In genomic region chr10:79152423-79152817, GRCh38 we compare ENCODE assay signal across 13 cellular contexts.
DNase-seq lines count a peak whose midpoint lies in the region; ATAC-seq, FAIRE-seq and TF ChIP-seq lines count a peak whose summit lies in the region.
"Had no signal": no experiment of that assay in that cellular context is flagged by ENCODE, and none has a peak within 500 bp of the region (broad histone marks: within the 10 kb centered on the region; RNA-seq: fewer than 3 reads in every experiment).

No MANE protein-coding gene starts in this region.

- H3K4me1 ChIP-seq in mammary epithelial cell (ENCODE audit: insufficient read depth, low read length) = peaks cover 68% of the 10 kb centered on the region
- H3K4me1 ChIP-seq in muscle layer of colon (ENCODE audit: insufficient read depth, low read length) = peaks cover 95% of the 10 kb centered on the region

- no TSS peak for BruUV-seq in mammary epithelial cell (replicated peaks; lab: Mats Ljungman, UMichigan)

- peak; percentile 5 for FAIRE-seq in urothelium cell line (lab: Jason Lieb, UNC)

- peak overlapping the region; percentile 14 for H3K27ac Mint-ChIP-seq in activated naive CD8-positive, alpha-beta T cell treated with anti-CD3 and anti-CD28 coated beads, Interleukin-2, amount 50 U/mL, for 24 hours
- no peak overlapping the region for H3K27ac Mint-ChIP-seq in activated naive CD8-positive, alpha-beta T cell treated with anti-CD3 and anti-CD28 coated beads for 36 hours

- H3K79me2 ChIP-seq in mammary epithelial cell (ENCODE audit: insufficient read depth, low read length) = peaks cover 27% of the 10 kb centered on the region
- H3K79me2 ChIP-seq: parathyroid adenoma had no signal

- intact Hi-C loops in mammary epithelial cell (cut with micrococcal nuclease) = no loop called here

- in situ Hi-C loops in mammary epithelial cell (cut with MboI; ENCODE audit: low sequenced_read_pairs in 2 of 2) = no loop called here

- H3K36me3 ChIP-seq in mammary epithelial cell (ENCODE audit: insufficient read depth, low read length) (no peaks in the 10 kb centered on the region), muscle layer of colon (ENCODE audit: insufficient read depth, low read length) (peaks cover 13% of the 10 kb centered on the region)

- H3K27me3 Mint-ChIP-seq in activated naive CD8-positive, alpha-beta T cell treated with anti-CD3 and anti-CD28 coated beads, Interleukin-2, amount 50 U/mL, for 24 hours = no peaks in the 10 kb centered on the region
- H3K27me3 Mint-ChIP-seq in activated naive CD8-positive, alpha-beta T cell treated with anti-CD3 and anti-CD28 coated beads for 36 hours = no peaks in the 10 kb centered on the region

- CTCF ChIA-PET in mammary epithelial cell (lab: Charles Lee; ENCODE audit: low non-redundant PET) = no interaction called here

- H3K27ac ChIP-seq in mammary epithelial cell (ENCODE audit: insufficient read depth, low read depth, low read length) (peak overlapping the region; percentile 80), muscle layer of colon (ENCODE audit: low read depth, low read length) (no peak overlapping the region)
- H3K27ac ChIP-seq: parathyroid adenoma had no signal

- no peaks in the 10 kb centered on the region for H3K9me3 ChIP-seq in mammary epithelial cell (replicated peaks; ENCODE audit: insufficient read depth, low read length)
- no peaks in the 10 kb centered on the region for H3K9me3 ChIP-seq in muscle layer of colon (ENCODE audit: low read length)

- no peaks in the 10 kb centered on the region for H4K20me1 ChIP-seq in mammary epithelial cell (ENCODE audit: insufficient read depth, low read length)

- TF ChIP-seq CTCF in mammary epithelial cell (conservative IDR thresholded peaks at IDR 0.05 in 1 of 2, IDR thresholded peaks at IDR 0.05 in 1 of 2; ENCODE audit: extremely low read depth in 1 of 2, insufficient read depth in 1 of 2, low read depth in 1 of 2, low read length in 2 of 2) = no peak

- H3K36me3 Mint-ChIP-seq in activated naive CD8-positive, alpha-beta T cell treated with anti-CD3 and anti-CD28 coated beads, Interleukin-2, amount 50 U/mL, for 24 hours (ENCODE audit: low read depth) = no peaks in the 10 kb centered on the region
- no peaks in the 10 kb centered on the region for H3K36me3 Mint-ChIP-seq in activated naive CD8-positive, alpha-beta T cell treated with anti-CD3 and anti-CD28 coated beads for 36 hours

- H3K4me1 Mint-ChIP-seq in activated naive CD8-positive, alpha-beta T cell treated with anti-CD3 and anti-CD28 coated beads, Interleukin-2, amount 50 U/mL, for 24 hours = peaks cover 27% of the 10 kb centered on the region
- peaks cover 21% of the 10 kb centered on the region for H3K4me1 Mint-ChIP-seq in activated naive CD8-positive, alpha-beta T cell treated with anti-CD3 and anti-CD28 coated beads for 36 hours

- dilution Hi-C loops in mammary epithelial cell (cut with HindIII; ENCODE audit: low sequenced_read_pairs) = loop anchor here (5.0 kb wide), 1 partner anchor 40 kb away; no protein-coding TSS in a partner anchor

- H3K9ac ChIP-seq in mammary epithelial cell (ENCODE audit: insufficient read depth, low read length) = no peak overlapping the region
- peak overlapping the region; percentile 7 for H3K9ac ChIP-seq in muscle layer of colon (ENCODE audit: low read length)
- H3K9ac ChIP-seq: parathyroid adenoma had no signal

- no peak for DNase-seq in activated naive CD8-positive, alpha-beta T cell treated with anti-CD3 and anti-CD28 coated beads, Interleukin-2, amount 50 U/mL, for 24 hours
- no peak for DNase-seq in activated naive CD8-positive, alpha-beta T cell treated with anti-CD3 and anti-CD28 coated beads for 36 hours
- DNase-seq in mammary epithelial cell (peak; percentile 21), urothelium cell line (ENCODE audit: low spot score) (no peak), dedifferentiated amniotic fluid mesenchymal stem cell (ENCODE audit: extremely low spot score) (no peak)
- DNase-seq: activated T-cell treated with anti-CD3 and anti-CD28 coated beads for 4 hours, cortex of kidney, NCI-H526 treated with DMSO at 0.1 percent for 48 hours, T-helper 2 cell had no signal

- WGBS in mammary epithelial cell (ENCODE audit: low coverage, missing lambda C conversion rate) = 65% methylated on average over 7 of the region's 7 CpGs

- no peak overlapping the region for H2AFZ ChIP-seq in mammary epithelial cell (ENCODE audit: low read depth, low read length)
- H2AFZ ChIP-seq: parathyroid adenoma had no signal

- H3K4me3 Mint-ChIP-seq in activated naive CD8-positive, alpha-beta T cell treated with anti-CD3 and anti-CD28 coated beads, Interleukin-2, amount 50 U/mL, for 24 hours = no peak overlapping the region
- no peak overlapping the region for H3K4me3 Mint-ChIP-seq in activated naive CD8-positive, alpha-beta T cell treated with anti-CD3 and anti-CD28 coated beads for 36 hours

- H3K4me2 ChIP-seq in mammary epithelial cell (ENCODE audit: insufficient read depth, low read depth, low read length) = peak overlapping the region; percentile 72

- ATAC-seq in activated naive CD8-positive, alpha-beta T cell treated with anti-CD3 and anti-CD28 coated beads, Interleukin-2, amount 50 U/mL, for 24 hours = no peak
- ATAC-seq in HG03432 (IDR thresholded peaks at IDR 0.05; ENCODE audit: unreplicated experiment) (no peak), GM21526 (IDR thresholded peaks at IDR 0.05; ENCODE audit: low FRiP score, unreplicated experiment) (no peak)

- H3K27me3 ChIP-seq in mammary epithelial cell (ENCODE audit: insufficient read depth, low read length) (no peaks in the 10 kb centered on the region), muscle layer of colon (ENCODE audit: control insufficient read depth in 1 of 2, insufficient read depth in 2 of 2, low read length in 2 of 2) (no peaks in the 10 kb centered on the region)

- H3K4me3 ChIP-seq in mammary epithelial cell (replicated peaks in 1 of 3; ENCODE audit: insufficient read depth in 1 of 3, low read depth in 2 of 3, low read length in 3 of 3) (no peak overlapping the region), muscle layer of colon (ENCODE audit: low read depth in 1 of 2, low read length in 2 of 2) (no peak overlapping the region)

- H3K9me3 Mint-ChIP-seq in activated naive CD8-positive, alpha-beta T cell treated with anti-CD3 and anti-CD28 coated beads, Interleukin-2, amount 50 U/mL, for 24 hours = no peaks in the 10 kb centered on the region
- H3K9me3 Mint-ChIP-seq in activated naive CD8-positive, alpha-beta T cell treated with anti-CD3 and anti-CD28 coated beads for 36 hours = no peaks in the 10 kb centered on the region
